1 cellular context compared by ENCODE assay signal in the genomic region with DNA sequence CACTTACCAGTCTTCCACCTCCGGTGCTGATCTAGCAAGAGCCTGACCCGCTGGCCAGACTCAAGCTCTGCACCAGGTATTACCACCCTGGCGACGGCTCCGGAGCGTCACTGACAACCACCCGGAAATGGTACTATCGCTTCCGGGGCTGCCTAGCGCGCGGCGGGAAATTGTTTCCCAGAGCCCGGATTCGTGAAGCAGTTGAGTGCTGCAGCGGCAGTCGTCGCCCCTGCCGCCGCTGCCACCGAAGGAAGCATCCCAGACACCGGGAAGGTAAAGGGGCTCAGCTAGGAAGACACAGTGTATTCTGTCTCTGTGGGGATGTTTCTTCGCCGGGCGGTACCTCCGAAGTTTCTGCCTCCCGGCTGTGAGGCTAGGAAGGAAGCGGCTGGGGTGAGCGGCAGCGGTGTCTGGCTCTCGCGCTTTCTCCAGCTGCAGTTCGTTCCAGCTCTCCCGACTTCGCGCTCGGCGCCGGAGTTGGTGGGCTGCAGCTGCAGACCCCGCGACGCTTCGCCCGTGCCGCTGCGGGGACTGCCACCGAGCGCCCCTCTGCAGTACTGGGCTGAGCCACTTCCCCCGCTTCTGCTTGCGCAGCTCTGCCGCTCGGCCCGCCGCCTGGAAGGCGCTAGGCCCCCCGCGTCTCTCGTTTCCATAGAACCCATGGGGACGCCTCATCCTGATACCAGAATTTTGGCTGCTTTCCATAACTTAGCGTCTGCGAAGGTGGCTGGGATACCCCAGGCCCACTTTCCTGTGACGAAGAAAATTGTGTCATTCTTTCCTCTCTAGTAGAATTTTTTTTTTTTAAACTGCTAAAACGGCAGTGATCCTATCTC.
TF ChIP-seq lines count a peak whose summit lies in the region.

Gene KIAA0825 (minus strand): TSS at position 112 of the 836 bp plus-strand sequence. CDS start 81,478 bp downstream, outside the sequence.
Gene SLF1 (plus strand): TSS at position 177 of the 836 bp plus-strand sequence. CDS start 10,142 bp downstream, outside the sequence.

TF ChIP-seq in HepG2, 621 proteins besides CTCF, POLR2A, EP300 and RAD21 (continues in another document):
- TF ChIP-seq ZNF569 (CRISPR knock-in tag; IDR thresholded peaks at IDR 0.05; ENCODE audit: borderline replicate concordance) (no peak), ZNF446 (CRISPR knock-in tag; IDR thresholded peaks at IDR 0.05) (no peak), ZSCAN20 (CRISPR knock-in tag; IDR thresholded peaks at IDR 0.05; ENCODE audit: borderline replicate concordance) (no peak), ZSCAN21 (CRISPR knock-in tag; IDR thresholded peaks at IDR 0.05; ENCODE audit: borderline replicate concordance) (peak; percentile 77; the same call in 1 of the 2 replicates), HMG20B (CRISPR knock-in tag; conservative IDR thresholded peaks at IDR 0.05) (no peak), BHLHE40 (IDR thresholded peaks at IDR 0.05; ENCODE audit: low read length) (no peak), ZC3H4 (CRISPR knock-in tag; IDR thresholded peaks at IDR 0.05; ENCODE audit: borderline replicate concordance) (no peak), ZNF776 (CRISPR knock-in tag; IDR thresholded peaks at IDR 0.05) (no peak), HMGA1 (CRISPR knock-in tag; conservative IDR thresholded peaks at IDR 0.05) (no peak), ZNF124 (CRISPR knock-in tag; IDR thresholded peaks at IDR 0.05) (0 out of 2 replicates have a peak, but pooled peaks have one; percentile 15), GFI1 (CRISPR knock-in tag; IDR thresholded peaks at IDR 0.05; ENCODE audit: borderline replicate concordance) (0 out of 2 replicates have a peak, but pooled peaks have one; percentile 17), ZNF160 (CRISPR knock-in tag; IDR thresholded peaks at IDR 0.05) (no peak), ZNF143 (CRISPR knock-in tag; IDR thresholded peaks at IDR 0.05) (no peak; the same call in 1 of the 2 replicates), EHMT2 (IDR thresholded peaks at IDR 0.05; ENCODE audit: borderline replicate concordance, low read depth, low read length) (no peak), EED (CRISPR knock-in tag; IDR thresholded peaks at IDR 0.05) (no peak), MXD4 (CRISPR knock-in tag; IDR thresholded peaks at IDR 0.05) (peak; percentile 83), ZNF34 (CRISPR knock-in tag; IDR thresholded peaks at IDR 0.05; ENCODE audit: borderline replicate concordance) (no peak), ZNF441 (CRISPR knock-in tag; IDR thresholded peaks at IDR 0.05; ENCODE audit: borderline replicate concordance) (no peak), XBP1 (CRISPR knock-in tag; IDR thresholded peaks at IDR 0.05) (no peak), RCOR2 (CRISPR knock-in tag; IDR thresholded peaks at IDR 0.05) (no peak), TIGD3 (CRISPR knock-in tag; IDR thresholded peaks at IDR 0.05; ENCODE audit: borderline replicate concordance) (no peak), ZNF224 (CRISPR knock-in tag; IDR thresholded peaks at IDR 0.05) (peak; percentile 91), SATB2 (CRISPR knock-in tag; IDR thresholded peaks at IDR 0.05) (no peak), NFYB (CRISPR knock-in tag; IDR thresholded peaks at IDR 0.05) (no peak), ZFP62 (CRISPR knock-in tag; IDR thresholded peaks at IDR 0.05) (no peak), U2AF2 (IDR thresholded peaks at IDR 0.05; ENCODE audit: low read depth, low read length) (no peak), ZNF564 (CRISPR knock-in tag; IDR thresholded peaks at IDR 0.05) (no peak; the same call in 1 of the 2 replicates), POLR2G (IDR thresholded peaks at IDR 0.05; ENCODE audit: low read depth, low read length) (peak; percentile 76), KLF16 (CRISPR knock-in tag; IDR thresholded peaks at IDR 0.05) (peak in 1 of 2 experiments; percentile 65; a peak in 1 of 4 replicates), PBX2 (CRISPR knock-in tag; IDR thresholded peaks at IDR 0.05) (no peak)
- TF ChIP-seq, protein P1, sequence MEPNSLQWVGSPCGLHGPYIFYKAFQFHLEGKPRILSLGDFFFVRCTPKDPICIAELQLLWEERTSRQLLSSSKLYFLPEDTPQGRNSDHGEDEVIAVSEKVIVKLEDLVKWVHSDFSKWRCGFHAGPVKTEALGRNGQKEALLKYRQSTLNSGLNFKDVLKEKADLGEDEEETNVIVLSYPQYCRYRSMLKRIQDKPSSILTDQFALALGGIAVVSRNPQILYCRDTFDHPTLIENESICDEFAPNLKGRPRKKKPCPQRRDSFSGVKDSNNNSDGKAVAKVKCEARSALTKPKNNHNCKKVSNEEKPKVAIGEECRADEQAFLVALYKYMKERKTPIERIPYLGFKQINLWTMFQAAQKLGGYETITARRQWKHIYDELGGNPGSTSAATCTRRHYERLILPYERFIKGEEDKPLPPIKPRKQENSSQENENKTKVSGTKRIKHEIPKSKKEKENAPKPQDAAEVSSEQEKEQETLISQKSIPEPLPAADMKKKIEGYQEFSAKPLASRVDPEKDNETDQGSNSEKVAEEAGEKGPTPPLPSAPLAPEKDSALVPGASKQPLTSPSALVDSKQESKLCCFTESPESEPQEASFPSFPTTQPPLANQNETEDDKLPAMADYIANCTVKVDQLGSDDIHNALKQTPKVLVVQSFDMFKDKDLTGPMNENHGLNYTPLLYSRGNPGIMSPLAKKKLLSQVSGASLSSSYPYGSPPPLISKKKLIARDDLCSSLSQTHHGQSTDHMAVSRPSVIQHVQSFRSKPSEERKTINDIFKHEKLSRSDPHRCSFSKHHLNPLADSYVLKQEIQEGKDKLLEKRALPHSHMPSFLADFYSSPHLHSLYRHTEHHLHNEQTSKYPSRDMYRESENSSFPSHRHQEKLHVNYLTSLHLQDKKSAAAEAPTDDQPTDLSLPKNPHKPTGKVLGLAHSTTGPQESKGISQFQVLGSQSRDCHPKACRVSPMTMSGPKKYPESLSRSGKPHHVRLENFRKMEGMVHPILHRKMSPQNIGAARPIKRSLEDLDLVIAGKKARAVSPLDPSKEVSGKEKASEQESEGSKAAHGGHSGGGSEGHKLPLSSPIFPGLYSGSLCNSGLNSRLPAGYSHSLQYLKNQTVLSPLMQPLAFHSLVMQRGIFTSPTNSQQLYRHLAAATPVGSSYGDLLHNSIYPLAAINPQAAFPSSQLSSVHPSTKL (CRISPR knock-in tag; IDR thresholded peaks at IDR 0.05) = peak; percentile 57; the same call in 1 of the 2 replicates
- TF ChIP-seq, protein P2, sequence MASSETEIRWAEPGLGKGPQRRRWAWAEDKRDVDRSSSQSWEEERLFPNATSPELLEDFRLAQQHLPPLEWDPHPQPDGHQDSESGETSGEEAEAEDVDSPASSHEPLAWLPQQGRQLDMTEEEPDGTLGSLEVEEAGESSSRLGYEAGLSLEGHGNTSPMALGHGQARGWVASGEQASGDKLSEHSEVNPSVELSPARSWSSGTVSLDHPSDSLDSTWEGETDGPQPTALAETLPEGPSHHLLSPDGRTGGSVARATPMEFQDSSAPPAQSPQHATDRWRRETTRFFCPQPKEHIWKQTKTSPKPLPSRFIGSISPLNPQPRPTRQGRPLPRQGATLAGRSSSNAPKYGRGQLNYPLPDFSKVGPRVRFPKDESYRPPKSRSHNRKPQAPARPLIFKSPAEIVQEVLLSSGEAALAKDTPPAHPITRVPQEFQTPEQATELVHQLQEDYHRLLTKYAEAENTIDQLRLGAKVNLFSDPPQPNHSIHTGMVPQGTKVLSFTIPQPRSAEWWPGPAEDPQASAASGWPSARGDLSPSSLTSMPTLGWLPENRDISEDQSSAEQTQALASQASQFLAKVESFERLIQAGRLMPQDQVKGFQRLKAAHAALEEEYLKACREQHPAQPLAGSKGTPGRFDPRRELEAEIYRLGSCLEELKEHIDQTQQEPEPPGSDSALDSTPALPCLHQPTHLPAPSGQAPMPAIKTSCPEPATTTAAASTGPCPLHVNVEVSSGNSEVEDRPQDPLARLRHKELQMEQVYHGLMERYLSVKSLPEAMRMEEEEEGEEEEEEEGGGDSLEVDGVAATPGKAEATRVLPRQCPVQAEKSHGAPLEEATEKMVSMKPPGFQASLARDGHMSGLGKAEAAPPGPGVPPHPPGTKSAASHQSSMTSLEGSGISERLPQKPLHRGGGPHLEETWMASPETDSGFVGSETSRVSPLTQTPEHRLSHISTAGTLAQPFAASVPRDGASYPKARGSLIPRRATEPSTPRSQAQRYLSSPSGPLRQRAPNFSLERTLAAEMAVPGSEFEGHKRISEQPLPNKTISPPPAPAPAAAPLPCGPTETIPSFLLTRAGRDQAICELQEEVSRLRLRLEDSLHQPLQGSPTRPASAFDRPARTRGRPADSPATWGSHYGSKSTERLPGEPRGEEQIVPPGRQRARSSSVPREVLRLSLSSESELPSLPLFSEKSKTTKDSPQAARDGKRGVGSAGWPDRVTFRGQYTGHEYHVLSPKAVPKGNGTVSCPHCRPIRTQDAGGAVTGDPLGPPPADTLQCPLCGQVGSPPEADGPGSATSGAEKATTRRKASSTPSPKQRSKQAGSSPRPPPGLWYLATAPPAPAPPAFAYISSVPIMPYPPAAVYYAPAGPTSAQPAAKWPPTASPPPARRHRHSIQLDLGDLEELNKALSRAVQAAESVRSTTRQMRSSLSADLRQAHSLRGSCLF (CRISPR knock-in tag; IDR thresholded peaks at IDR 0.05; ENCODE audit: borderline replicate concordance) = 0 out of 2 replicates have a peak, but pooled peaks have one; percentile 53
- TF ChIP-seq, protein P3, sequence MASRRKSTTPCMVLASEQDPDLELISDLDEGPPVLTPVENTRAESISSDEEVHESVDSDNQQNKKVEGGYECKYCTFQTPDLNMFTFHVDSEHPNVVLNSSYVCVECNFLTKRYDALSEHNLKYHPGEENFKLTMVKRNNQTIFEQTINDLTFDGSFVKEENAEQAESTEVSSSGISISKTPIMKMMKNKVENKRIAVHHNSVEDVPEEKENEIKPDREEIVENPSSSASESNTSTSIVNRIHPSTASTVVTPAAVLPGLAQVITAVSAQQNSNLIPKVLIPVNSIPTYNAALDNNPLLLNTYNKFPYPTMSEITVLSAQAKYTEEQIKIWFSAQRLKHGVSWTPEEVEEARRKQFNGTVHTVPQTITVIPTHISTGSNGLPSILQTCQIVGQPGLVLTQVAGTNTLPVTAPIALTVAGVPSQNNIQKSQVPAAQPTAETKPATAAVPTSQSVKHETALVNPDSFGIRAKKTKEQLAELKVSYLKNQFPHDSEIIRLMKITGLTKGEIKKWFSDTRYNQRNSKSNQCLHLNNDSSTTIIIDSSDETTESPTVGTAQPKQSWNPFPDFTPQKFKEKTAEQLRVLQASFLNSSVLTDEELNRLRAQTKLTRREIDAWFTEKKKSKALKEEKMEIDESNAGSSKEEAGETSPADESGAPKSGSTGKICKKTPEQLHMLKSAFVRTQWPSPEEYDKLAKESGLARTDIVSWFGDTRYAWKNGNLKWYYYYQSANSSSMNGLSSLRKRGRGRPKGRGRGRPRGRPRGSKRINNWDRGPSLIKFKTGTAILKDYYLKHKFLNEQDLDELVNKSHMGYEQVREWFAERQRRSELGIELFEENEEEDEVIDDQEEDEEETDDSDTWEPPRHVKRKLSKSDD (CRISPR knock-in tag; IDR thresholded peaks at IDR 0.05; ENCODE audit: low read depth) = no peak
- TF ChIP-seq, protein P4, sequence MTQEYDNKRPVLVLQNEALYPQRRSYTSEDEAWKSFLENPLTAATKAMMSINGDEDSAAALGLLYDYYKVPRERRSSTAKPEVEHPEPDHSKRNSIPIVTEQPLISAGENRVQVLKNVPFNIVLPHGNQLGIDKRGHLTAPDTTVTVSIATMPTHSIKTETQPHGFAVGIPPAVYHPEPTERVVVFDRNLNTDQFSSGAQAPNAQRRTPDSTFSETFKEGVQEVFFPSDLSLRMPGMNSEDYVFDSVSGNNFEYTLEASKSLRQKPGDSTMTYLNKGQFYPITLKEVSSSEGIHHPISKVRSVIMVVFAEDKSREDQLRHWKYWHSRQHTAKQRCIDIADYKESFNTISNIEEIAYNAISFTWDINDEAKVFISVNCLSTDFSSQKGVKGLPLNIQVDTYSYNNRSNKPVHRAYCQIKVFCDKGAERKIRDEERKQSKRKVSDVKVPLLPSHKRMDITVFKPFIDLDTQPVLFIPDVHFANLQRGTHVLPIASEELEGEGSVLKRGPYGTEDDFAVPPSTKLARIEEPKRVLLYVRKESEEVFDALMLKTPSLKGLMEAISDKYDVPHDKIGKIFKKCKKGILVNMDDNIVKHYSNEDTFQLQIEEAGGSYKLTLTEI (CRISPR knock-in tag; conservative IDR thresholded peaks at IDR 0.05) = no peak
- TF ChIP-seq, protein P5, sequence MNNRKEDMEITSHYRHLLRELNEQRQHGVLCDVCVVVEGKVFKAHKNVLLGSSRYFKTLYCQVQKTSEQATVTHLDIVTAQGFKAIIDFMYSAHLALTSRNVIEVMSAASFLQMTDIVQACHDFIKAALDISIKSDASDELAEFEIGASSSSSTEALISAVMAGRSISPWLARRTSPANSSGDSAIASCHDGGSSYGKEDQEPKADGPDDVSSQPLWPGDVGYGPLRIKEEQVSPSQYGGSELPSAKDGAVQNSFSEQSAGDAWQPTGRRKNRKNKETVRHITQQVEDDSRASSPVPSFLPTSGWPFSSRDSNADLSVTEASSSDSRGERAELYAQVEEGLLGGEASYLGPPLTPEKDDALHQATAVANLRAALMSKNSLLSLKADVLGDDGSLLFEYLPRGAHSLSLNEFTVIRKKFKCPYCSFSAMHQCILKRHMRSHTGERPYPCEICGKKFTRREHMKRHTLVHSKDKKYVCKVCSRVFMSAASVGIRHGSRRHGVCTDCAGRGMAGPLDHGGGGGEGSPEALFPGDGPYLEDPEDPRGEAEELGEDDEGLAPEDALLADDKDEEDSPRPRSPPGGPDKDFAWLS (CRISPR knock-in tag; IDR thresholded peaks at IDR 0.05; ENCODE audit: borderline replicate concordance) = no peak
- TF ChIP-seq, protein P6, sequence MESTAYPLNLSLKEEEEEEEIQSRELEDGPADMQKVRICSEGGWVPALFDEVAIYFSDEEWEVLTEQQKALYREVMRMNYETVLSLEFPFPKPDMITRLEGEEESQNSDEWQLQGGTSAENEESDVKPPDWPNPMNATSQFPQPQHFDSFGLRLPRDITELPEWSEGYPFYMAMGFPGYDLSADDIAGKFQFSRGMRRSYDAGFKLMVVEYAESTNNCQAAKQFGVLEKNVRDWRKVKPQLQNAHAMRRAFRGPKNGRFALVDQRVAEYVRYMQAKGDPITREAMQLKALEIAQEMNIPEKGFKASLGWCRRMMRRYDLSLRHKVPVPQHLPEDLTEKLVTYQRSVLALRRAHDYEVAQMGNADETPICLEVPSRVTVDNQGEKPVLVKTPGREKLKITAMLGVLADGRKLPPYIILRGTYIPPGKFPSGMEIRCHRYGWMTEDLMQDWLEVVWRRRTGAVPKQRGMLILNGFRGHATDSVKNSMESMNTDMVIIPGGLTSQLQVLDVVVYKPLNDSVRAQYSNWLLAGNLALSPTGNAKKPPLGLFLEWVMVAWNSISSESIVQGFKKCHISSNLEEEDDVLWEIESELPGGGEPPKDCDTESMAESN (CRISPR knock-in tag; conservative IDR thresholded peaks at IDR 0.05) = peak; percentile 74
